In the genomic region with DNA sequence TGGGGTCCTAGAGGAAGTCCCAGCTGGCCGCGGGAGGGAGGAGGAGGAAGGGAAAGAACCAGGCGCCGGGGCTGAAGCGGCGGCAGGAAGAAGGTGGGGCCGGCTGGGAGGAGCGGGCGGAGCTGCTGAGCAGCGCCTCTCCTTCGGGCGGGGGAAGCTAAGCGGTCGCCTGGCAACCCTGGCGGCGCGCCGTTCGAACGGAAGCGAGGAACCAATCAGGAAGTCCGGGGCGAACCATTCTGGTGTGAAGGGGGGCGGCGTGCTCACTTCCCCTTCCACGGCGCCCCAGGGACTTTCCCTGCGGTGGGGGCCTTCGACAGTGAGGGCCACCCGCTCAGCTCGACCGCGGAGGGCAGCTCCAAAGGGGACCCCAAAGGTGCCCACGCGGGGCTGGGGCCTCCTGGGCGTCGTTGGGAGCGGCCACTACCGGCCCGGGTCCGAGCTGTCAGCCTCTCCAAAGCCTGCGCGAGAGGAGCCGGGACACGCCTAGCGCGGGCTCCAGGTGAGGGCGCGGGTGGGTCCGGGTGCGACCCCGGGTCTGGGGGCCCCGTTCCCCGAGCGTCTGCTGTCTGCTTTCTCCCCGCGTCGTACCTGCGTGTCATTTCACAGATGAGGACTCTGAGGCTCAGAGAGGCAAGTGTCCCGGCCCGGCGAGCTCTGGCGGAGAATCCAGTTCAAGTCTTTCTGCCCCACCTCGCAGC, we compare ENCODE assay signal across 8 cellular contexts. TPM values are rescaled to one million over a fixed set of nuclear protein-coding genes. Genes with fewer than 3 reads are reported as not detected.
DNase-seq lines count a peak whose midpoint lies in the region; ATAC-seq and TF ChIP-seq lines count a peak whose summit lies in the region.

A gene (plus strand): TSS at position 266 of the 701 bp plus-strand sequence. CDS start 11,090 bp downstream, outside the sequence.

- no peak for TF ChIP-seq CTCF in C4-2B (conservative IDR thresholded peaks at IDR 0.05)
- no peak for TF ChIP-seq CTCF in colonic mucosa (IDR thresholded peaks at IDR 0.05)

- H3K27ac ChIP-seq in C4-2B (peak within 1 kb of the TSS; percentile 89), colonic mucosa (peak within 1 kb of the TSS; percentile 59)

- ATAC-seq in GM19351 (IDR thresholded peaks at IDR 0.05; ENCODE audit: unreplicated experiment) (peak; percentile 92), HG03520 (IDR thresholded peaks at IDR 0.05; ENCODE audit: unreplicated experiment) (peak; percentile 93), left colon (peak; percentile 98)

- peak within 1 kb of the TSS; percentile 85 for H3K27ac Mint-ChIP-seq in activated CD4-positive, alpha-beta T cell treated with anti-CD3 and anti-CD28 coated beads, Interleukin-2, amount 10 ng/mL, durations not matched to agents 24 days and 14 days

- H3K9me3 Mint-ChIP-seq in activated CD4-positive, alpha-beta T cell treated with anti-CD3 and anti-CD28 coated beads, Interleukin-2, amount 10 ng/mL, durations not matched to agents 24 days and 14 days: no peaks in the 10 kb centered on the region

- intact Hi-C loops in activated CD4-positive, alpha-beta T cell treated with anti-CD3 and anti-CD28 coated beads, Interleukin-2, amount 10 ng/mL, durations not matched to agents 24 days and 14 days (cut with micrococcal nuclease): loop anchor here (1.0 to 10.0 kb wide), 6 partner anchors 11 to 1269 kb away; a partner anchor contains a TSS
- intact Hi-C loops in colonic mucosa (cut with DNase I) (no loop called here), left colon (cut with DNase I, micrococcal nuclease) (no loop called here)

- peak within 1 kb of the TSS; percentile 84 for H3K4me3 Mint-ChIP-seq in activated CD4-positive, alpha-beta T cell treated with anti-CD3 and anti-CD28 coated beads, Interleukin-2, amount 10 ng/mL, durations not matched to agents 24 days and 14 days

- H3K4me3 ChIP-seq in colonic mucosa: peak within 1 kb of the TSS; percentile 81

- peak; percentile 96 for DNase-seq in NCI-H526 treated with DMSO at 0.1 percent for 48 hours (lab: John Stamatoyannopoulos, UW)
- peak; percentile 99 for DNase-seq in activated CD4-positive, alpha-beta T cell treated with anti-CD3 and anti-CD28 coated beads, Interleukin-2, amount 10 ng/mL, durations not matched to agents 24 days and 14 days
- peak; percentile 97 for DNase-seq in colonic mucosa
- peak; percentile 97 to 99 for DNase-seq in left colon
- peak; percentile 90 to 93 for DNase-seq in stimulated activated CD4-positive, alpha-beta T cell treated with anti-CD3 and anti-CD28 coated beads, Interleukin-1b, Interleukin-23, amount 100 ng/mL, for 4 hours (ENCODE audit: low read depth in 2 of 2)

- H3K9ac ChIP-seq in colonic mucosa (ENCODE audit: low read depth in 2 of 2, low read length in 2 of 2): peak within 1 kb of the TSS; percentile 86 to 89

- H3K4me1 Mint-ChIP-seq in activated CD4-positive, alpha-beta T cell treated with anti-CD3 and anti-CD28 coated beads, Interleukin-2, amount 10 ng/mL, durations not matched to agents 24 days and 14 days: peaks cover 43% of the 10 kb centered on the region

- no peaks in the 10 kb centered on the region for H3K9me3 ChIP-seq in colonic mucosa

- no peaks in the 10 kb centered on the region for H3K36me3 ChIP-seq in colonic mucosa

- no peaks in the 10 kb centered on the region for H3K27me3 Mint-ChIP-seq in activated CD4-positive, alpha-beta T cell treated with anti-CD3 and anti-CD28 coated beads, Interleukin-2, amount 10 ng/mL, durations not matched to agents 24 days and 14 days

- no peaks in the 10 kb centered on the region for H3K27me3 ChIP-seq in colonic mucosa

- H3K4me1 ChIP-seq in colonic mucosa: no peaks in the 10 kb centered on the region

- peaks cover 11% of the 10 kb centered on the region for H3K36me3 Mint-ChIP-seq in activated CD4-positive, alpha-beta T cell treated with anti-CD3 and anti-CD28 coated beads, Interleukin-2, amount 10 ng/mL, durations not matched to agents 24 days and 14 days (ENCODE audit: low read depth)

RNA-seq across cellular contexts. Expression of the gene that starts here (rescaled TPM):
- total RNA-seq in activated CD4-positive, alpha-beta T cell treated with anti-CD3 and anti-CD28 coated beads, Interleukin-2, amount 10 ng/mL, durations not matched to agents 24 days and 14 days: 13.3 and 15.4 TPM in 2 replicates
- total RNA-seq in colonic mucosa: 10 to 100 TPM; 13.0 to 19.7 TPM
- total RNA-seq in left colon: 10 to 100 TPM in 1 of 2 donors, 1 to 10 TPM in 1; 7.4 to 11.5 TPM

Comparison
In these comparisons a context has a peak if more than half of its experiments do, and no peak if none do; other contexts are left out.
1. Peak in every context shown above with its lines: DNase-seq, ATAC-seq, H3K4me3 ChIP-seq and H3K27ac ChIP-seq.